12 cellular contexts compared by ENCODE assay signal in genomic region chr16:57533366-57533617, GRCh38. TPM values are rescaled to one million over a fixed set of nuclear protein-coding genes. Genes with fewer than 3 reads are reported as not detected.
DNase-seq lines count a peak whose midpoint lies in the region; ATAC-seq and TF ChIP-seq lines count a peak whose summit lies in the region.
"Had no signal": no experiment of that assay in that cellular context is flagged by ENCODE, and none has a peak within 500 bp of the region (broad histone marks: within the 10 kb centered on the region; RNA-seq: fewer than 3 reads in every experiment).

No MANE protein-coding gene starts in this region.

- no peaks in the 10 kb centered on the region for H3K27me3 Mint-ChIP-seq in stimulated activated naive CD8-positive, alpha-beta T cell treated with anti-CD3 and anti-CD28 coated beads, Interleukin-15, Interleukin-2, amounts not matched to agents 100 ng/mL and 50 ng/mL, for 24 hours
- no peaks in the 10 kb centered on the region for H3K27me3 Mint-ChIP-seq in naive B cell

- peak overlapping the region; percentile 33 to 90 for H3K27ac ChIP-seq in ascending aorta
- H3K27ac ChIP-seq in vagina = peak overlapping the region; percentile 16

- H3K4me3 Mint-ChIP-seq in stimulated activated naive CD8-positive, alpha-beta T cell treated with anti-CD3 and anti-CD28 coated beads, Interleukin-15, Interleukin-2, amounts not matched to agents 100 ng/mL and 50 ng/mL, for 24 hours = peak overlapping the region; percentile 35
- peak overlapping the region; percentile 0 to 86 (median 74) for H3K4me3 Mint-ChIP-seq in naive B cell

- H3K9me3 ChIP-seq in ascending aorta (no peaks in the 10 kb centered on the region), vagina (no peaks in the 10 kb centered on the region)

- intact Hi-C loops in ascending aorta (cut with DNase I) (loop anchor here (5.0 to 10.0 kb wide), 2 partner anchors 346 to 438 kb away; partner anchors contain the start of genes CPNE2, PSME3IP1 and RSPRY1), vagina (cut with DNase I) (loop anchor here (10.0 kb wide), 1 partner anchor 228 kb away; no protein-coding TSS in a partner anchor)

- TF ChIP-seq POLR2A in vagina (IDR thresholded peaks at IDR 0.05) = no peak

- H3K4me1 Mint-ChIP-seq in stimulated activated naive CD8-positive, alpha-beta T cell treated with anti-CD3 and anti-CD28 coated beads, Interleukin-15, Interleukin-2, amounts not matched to agents 100 ng/mL and 50 ng/mL, for 24 hours (ENCODE audit: low read depth) = peaks cover 73% of the 10 kb centered on the region
- H3K4me1 Mint-ChIP-seq in naive B cell = peaks cover 70 to 80% (median 73%) of the 10 kb centered on the region in 3 donors

- H3K4me1 ChIP-seq in ascending aorta (peaks cover 19 to 31% of the 10 kb centered on the region in 2 donors), vagina (peaks cover 64% of the 10 kb centered on the region)

- H3K9me3 Mint-ChIP-seq in stimulated activated naive CD8-positive, alpha-beta T cell treated with anti-CD3 and anti-CD28 coated beads, Interleukin-15, Interleukin-2, amounts not matched to agents 100 ng/mL and 50 ng/mL, for 24 hours = no peaks in the 10 kb centered on the region
- no peaks in the 10 kb centered on the region for H3K9me3 Mint-ChIP-seq in naive B cell

- no peaks in the 10 kb centered on the region for H3K27me3 ChIP-seq in ascending aorta
- no peaks in the 10 kb centered on the region for H3K27me3 ChIP-seq in vagina

- TF ChIP-seq CTCF in ascending aorta (IDR thresholded peaks at IDR 0.05) = no peak
- TF ChIP-seq CTCF in vagina (IDR thresholded peaks at IDR 0.05) = no peak

- no peak for DNase-seq in stimulated activated naive CD8-positive, alpha-beta T cell treated with anti-CD3 and anti-CD28 coated beads, Interleukin-15, Interleukin-2, amounts not matched to agents 100 U/mL and 50 U/mL, for 24 hours
- DNase-seq in ascending aorta (ENCODE audit: low spot score in 2 of 2) (peak in 1 of 2 donors; percentile 61), naive B cell (no peak), vagina (ENCODE audit: extremely low spot score in 2 of 2) (peak in 1 of 2 donors; percentile 87), iPS-NIHi7 (ENCODE audit: extremely low spot score) (no peak), T1000 (lab: John Stamatoyannopoulos, UW) (no peak)
- DNase-seq: NCI-H226 had no signal

- H3K4me3 ChIP-seq in ascending aorta (peak overlapping the region in 1 of 2 donors; percentile 46), vagina (peak overlapping the region in 1 of 2 donors; percentile 26)
- H3K4me3 ChIP-seq: smooth muscle cell had no signal

- peaks cover 5% of the 10 kb centered on the region for H3K36me3 Mint-ChIP-seq in stimulated activated naive CD8-positive, alpha-beta T cell treated with anti-CD3 and anti-CD28 coated beads, Interleukin-15, Interleukin-2, amounts not matched to agents 100 ng/mL and 50 ng/mL, for 24 hours (ENCODE audit: low read depth)
- H3K36me3 Mint-ChIP-seq in naive B cell = no peaks in the 10 kb centered on the region

- peak overlapping the region; percentile 66 for H3K27ac Mint-ChIP-seq in stimulated activated naive CD8-positive, alpha-beta T cell treated with anti-CD3 and anti-CD28 coated beads, Interleukin-15, Interleukin-2, amounts not matched to agents 100 ng/mL and 50 ng/mL, for 24 hours
- H3K27ac Mint-ChIP-seq in naive B cell = peak overlapping the region; percentile 14 to 97 (median 82)

- H3K36me3 ChIP-seq in ascending aorta (peaks cover 0 to under 1% of the 10 kb centered on the region in 2 donors), vagina (no peaks in the 10 kb centered on the region)

- ATAC-seq in stimulated activated naive CD8-positive, alpha-beta T cell treated with anti-CD3 and anti-CD28 coated beads, Interleukin-15, Interleukin-2, amounts not matched to agents 100 U/mL and 50 U/mL, for 24 hours = no peak
- ATAC-seq in naive B cell (ENCODE audit: low read depth in 2 of 2) (no peak), HG03039 (IDR thresholded peaks at IDR 0.05; ENCODE audit: unreplicated experiment) (no peak)

RNA-seq across cellular contexts. Expression of gene CCDC102A, which starts 3.1 kb away (rescaled TPM):
- total RNA-seq in ascending aorta = 13.7 TPM
- polyA plus RNA-seq in naive B cell (ENCODE audit: low read depth in 6 of 6) = 10 to 100 TPM in 2 of 6 donors, 1 to 10 TPM in 4; 3.8 to 13.8 (median 9.3) TPM
- total RNA-seq in vagina = 22.1 TPM

RNA-seq across cellular contexts. Expression of gene ADGRG5, which starts 9.2 kb away (rescaled TPM):
- total RNA-seq in ascending aorta (not detected), vagina (2.2 TPM)
- polyA plus RNA-seq in naive B cell (ENCODE audit: low read depth in 6 of 6) = 10 to 100 TPM; 15.2 to 36.4 (median 18.9) TPM
- total RNA-seq: myocyte, smooth muscle cell had no signal
- polyA plus RNA-seq: BJ, smooth muscle cell had no signal

RNA-seq across cellular contexts. Expression of gene DOK4, which starts 47.0 kb away (rescaled TPM):
- 40.2 TPM for total RNA-seq in ascending aorta
- 1 to 10 TPM in 4 of 6 donors, under 1 TPM in 1, not detected in 1; 0.22 to 2.1 (median 1.4) TPM for polyA plus RNA-seq in naive B cell (ENCODE audit: low read depth in 6 of 6)
- 19.4 TPM for total RNA-seq in vagina
